Comparison of ENCODE assay signal across 17 cellular contexts in the genomic region with DNA sequence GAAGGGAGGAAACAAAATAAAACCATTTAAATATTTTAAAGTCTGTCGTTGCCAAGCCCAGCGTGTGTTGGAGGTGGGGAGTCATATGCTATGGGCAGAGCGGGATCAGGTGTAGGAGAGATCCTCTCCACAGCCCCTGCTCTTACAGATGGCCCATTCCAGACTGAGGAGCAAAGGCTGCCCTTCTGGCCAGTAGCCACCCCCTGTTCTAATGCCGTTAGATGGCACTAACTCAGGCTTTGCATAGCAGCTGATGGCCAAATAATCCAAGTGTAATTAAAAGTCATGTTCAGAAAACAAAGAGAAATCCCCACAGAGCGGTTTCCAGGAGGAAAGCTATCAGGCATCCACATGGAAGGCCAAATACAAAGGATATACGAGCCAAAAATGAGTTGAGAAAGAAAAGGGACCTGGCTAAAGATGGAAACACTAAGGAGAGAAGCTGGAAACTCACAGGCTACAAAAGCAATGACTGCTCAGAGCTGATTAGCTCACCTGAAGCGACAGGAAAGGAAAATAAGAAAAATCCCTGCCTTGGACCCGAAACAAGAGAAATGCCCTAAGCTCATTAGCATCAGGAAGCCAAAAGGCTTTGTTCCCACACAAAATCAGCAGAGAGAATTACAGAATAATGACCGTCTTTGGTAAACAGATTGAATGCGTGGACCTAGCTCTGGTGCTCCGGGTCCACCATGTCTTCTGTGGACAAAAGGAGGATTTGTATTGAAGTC.
"Had no signal": no experiment of that assay in that cellular context is flagged by ENCODE, and none has a peak within 500 bp of the region (broad histone marks: within the 10 kb centered on the region; RNA-seq: fewer than 3 reads in every experiment).

No MANE protein-coding gene starts in this region.

- DNase-seq: activated naive CD4-positive, alpha-beta T cell treated with Interleukin-2 at 50 U/mL for 16 hours; dermis blood vessel endothelial cell; erythroblast; islet precursor cell; naive B cell; stimulated activated CD4-positive, alpha-beta T cell treated with anti-CD3 and anti-CD28 coated beads, Interleukin-12 subunit alpha, Interleukin-12 subunit beta, amount 100 ng/mL, for 4 hours; stimulated activated CD4-positive, alpha-beta T cell treated with anti-CD3 and anti-CD28 coated beads, Interleukin-2, amount 100 ng/mL, for 24 hours; thyroid gland; uterus had no signal

- H3K9me3 ChIP-seq: breast epithelium, gastroesophageal sphincter, neutrophil, thyroid gland, uterus had no signal

- H3K27ac Mint-ChIP-seq: activated T-helper 1 cell treated with anti-CD3 and anti-CD28 coated beads, Interleukin-12 subunit alpha, Interleukin-12 subunit beta, Interleukin-2, Interleukin-4 antibody, amounts not matched to agents 30 ng/mL and 10 ng/mL and 1 ng/mL, durations not matched to agents 14 hours and 24 hours and 36 hours; naive B cell; stimulated activated effector memory CD8-positive, alpha-beta T cell treated with anti-CD3 and anti-CD28 coated beads, Interleukin-12 subunit alpha, Interleukin-12 subunit beta, amount 100 ng/mL, for 72 hours had no signal

- H3K79me2 ChIP-seq: parathyroid adenoma had no signal

- H3K36me3 Mint-ChIP-seq: naive B cell; stimulated activated effector memory CD8-positive, alpha-beta T cell treated with anti-CD3 and anti-CD28 coated beads, Interleukin-12 subunit alpha, Interleukin-12 subunit beta, amount 100 ng/mL, for 72 hours had no signal

- H3K36me3 ChIP-seq: breast epithelium, gastroesophageal sphincter, neutrophil, thyroid gland, uterus had no signal

- H3K27me3 Mint-ChIP-seq: naive B cell had no signal

- H3K4me1 ChIP-seq: breast epithelium, gastroesophageal sphincter, parathyroid adenoma, thyroid gland, uterus had no signal

- H3K4me3 ChIP-seq: breast epithelium, gastroesophageal sphincter, thyroid gland, uterus had no signal

- H3K4me3 Mint-ChIP-seq: activated T-helper 1 cell treated with anti-CD3 and anti-CD28 coated beads, Interleukin-12 subunit alpha, Interleukin-12 subunit beta, Interleukin-2, Interleukin-4 antibody, amounts not matched to agents 30 ng/mL and 10 ng/mL and 1 ng/mL, durations not matched to agents 14 hours and 24 hours and 36 hours; naive B cell; stimulated activated effector memory CD8-positive, alpha-beta T cell treated with anti-CD3 and anti-CD28 coated beads, Interleukin-12 subunit alpha, Interleukin-12 subunit beta, amount 100 ng/mL, for 72 hours had no signal

- H3K9ac ChIP-seq: parathyroid adenoma had no signal

- H3K27me3 ChIP-seq: breast epithelium, gastroesophageal sphincter, neutrophil, thyroid gland, uterus had no signal

- H3K27ac ChIP-seq: breast epithelium, gastroesophageal sphincter, neutrophil, parathyroid adenoma, thyroid gland, uterus had no signal

- H3K4me1 Mint-ChIP-seq: naive B cell; stimulated activated effector memory CD8-positive, alpha-beta T cell treated with anti-CD3 and anti-CD28 coated beads, Interleukin-12 subunit alpha, Interleukin-12 subunit beta, amount 100 ng/mL, for 72 hours had no signal

- ATAC-seq: activated CD4-positive, CD25-positive, alpha-beta regulatory T cell treated with anti-CD3 and anti-CD28 coated beads, Interleukin-2, amount 50 U/mL, for 24 hours; gastroesophageal sphincter; left lobe of liver; stimulated activated effector memory CD8-positive, alpha-beta T cell treated with anti-CD3 and anti-CD28 coated beads, Interleukin-12 subunit alpha, Interleukin-12 subunit beta, amount 100 ng/mL, for 72 hours had no signal
